ENCODE assay signal across 14 cellular contexts in genomic region chr1:227785812-227786608, GRCh38. TPM values are rescaled to one million over a fixed set of nuclear protein-coding genes. Genes with fewer than 3 reads are reported as not detected.
DNase-seq lines count a peak whose midpoint lies in the region; ATAC-seq, FAIRE-seq and TF ChIP-seq lines count a peak whose summit lies in the region.
"Had no signal": no experiment of that assay in that cellular context is flagged by ENCODE, and none has a peak within 500 bp of the region (broad histone marks: within the 10 kb centered on the region; RNA-seq: fewer than 3 reads in every experiment).

No MANE protein-coding gene starts in this region.

- no peak for FAIRE-seq in K562 (lab: Jason Lieb, UNC)
- FAIRE-seq in kidney (lab: Jason Lieb, UNC) = no peak

- no peaks in the 10 kb centered on the region for H3K9me3 ChIP-seq in CD8-positive, alpha-beta T cell (ENCODE audit: low read length)
- H3K9me3 ChIP-seq in K562 (replicated peaks; ENCODE audit: control insufficient read depth, insufficient read depth, low read depth, low read length) (no peaks in the 10 kb centered on the region), kidney (ENCODE audit: control insufficient read depth in 1 of 2, low read length in 2 of 2) (no peaks in the 10 kb centered on the region)

- BruUV-seq in K562 (replicated peaks; lab: Mats Ljungman, UMichigan) = no TSS peak

- CTCF ChIA-PET in CD8-positive, alpha-beta T cell (lab: Charles Lee) = interaction anchor here (2.1 kb wide), 1 partner anchor 23 kb away, joined by 7 read pairs; no protein-coding TSS in a partner anchor
- CTCF ChIA-PET in K562 (lab: Yijun Ruan, JAX; ENCODE audit: low intra/inter-chr PET ratio) = no interaction called here

- no peaks in the 10 kb centered on the region for H3K9me3 Mint-ChIP-seq in CD8-positive, alpha-beta T cell
- H3K9me3 Mint-ChIP-seq in naive B cell (peaks cover 0 to 12% (median 0%) of the 10 kb centered on the region in 7 donors), glutamatergic neuron (ENCODE audit: unreplicated experiment) (no peaks in the 10 kb centered on the region)

- H3K27me3 Mint-ChIP-seq in CD8-positive, alpha-beta T cell (ENCODE audit: low read depth) = no peaks in the 10 kb centered on the region
- H3K27me3 Mint-ChIP-seq in naive B cell (no peaks in the 10 kb centered on the region), glutamatergic neuron (ENCODE audit: unreplicated experiment) (peaks cover 11% of the 10 kb centered on the region)

- H3K4me2 ChIP-seq in K562 (ENCODE audit: insufficient read depth, low read length) = no peak overlapping the region

- no peak for TF ChIP-seq CTCF in CD8-positive, alpha-beta T cell (IDR thresholded peaks at IDR 0.05)
- no peak for TF ChIP-seq CTCF in K562 (IDR thresholded peaks at IDR 0.05 in 2 of 3, conservative IDR thresholded peaks at IDR 0.05 in 1 of 3; ENCODE audit: insufficient read depth in 2 of 3, low read depth in 1 of 3, low read length in 3 of 3)
- no peak for TF ChIP-seq CTCF in kidney (IDR thresholded peaks at IDR 0.05; ENCODE audit: borderline replicate concordance, extremely low read depth, insufficient read depth)
- no peak for TF ChIP-seq CTCF in glutamatergic neuron (IDR thresholded peaks at IDR 0.05; ENCODE audit: partially characterized antibody, unreplicated experiment)

- H3K9me1 ChIP-seq in K562 (ENCODE audit: control insufficient read depth, insufficient read depth, low read length) = no peaks in the 10 kb centered on the region

- WGBS in K562 (ENCODE audit: insufficient coverage, low coverage, missing lambda C conversion rate) = 32% methylated on average over 18 of the region's 18 CpGs

- peaks cover 4% of the 10 kb centered on the region; the same call in 1 of the 2 replicates for H4K20me1 ChIP-seq in K562 (replicated peaks; ENCODE audit: control insufficient read depth, insufficient read depth, low read length)

- intact Hi-C loops in CD8-positive, alpha-beta T cell (cut with DNase I, micrococcal nuclease) = loop anchor here (5.0 kb wide), 3 partner anchors 101 to 849 kb away; partner anchors contain the start of gene C1orf35 (in 1 of the 2)
- intact Hi-C loops in K562 (cut with micrococcal nuclease) = no loop called here
- intact Hi-C loops in kidney (cut with DNase I) = no loop called here

- no peak overlapping the region for H3K4me3 ChIP-seq in CD8-positive, alpha-beta T cell (ENCODE audit: low read depth, low read length)
- H3K4me3 ChIP-seq in K562 (no peak overlapping the region), kidney (ENCODE audit: low read length in 2 of 2) (peak overlapping the region in 1 of 2 donors; percentile 91)

- peaks cover 21% of the 10 kb centered on the region for H3K4me1 Mint-ChIP-seq in CD8-positive, alpha-beta T cell (ENCODE audit: low read depth)
- H3K4me1 Mint-ChIP-seq in naive B cell (peaks cover 22 to 36% (median 25%) of the 10 kb centered on the region in 3 donors), glutamatergic neuron (ENCODE audit: low read depth, unreplicated experiment) (no peaks in the 10 kb centered on the region)

- H3K27ac ChIP-seq in CD8-positive, alpha-beta T cell (ENCODE audit: low read depth, low read length) = no peak overlapping the region
- H3K27ac ChIP-seq in K562 (ENCODE audit: extremely low read depth, low read depth, low read length) (no peak overlapping the region), kidney (ENCODE audit: low read depth in 2 of 2, low read length in 2 of 2) (no peak overlapping the region)

- no peak overlapping the region for H3K27ac Mint-ChIP-seq in CD8-positive, alpha-beta T cell
- H3K27ac Mint-ChIP-seq in naive B cell (peak overlapping the region; percentile 71 to 97 (median 87)), glutamatergic neuron (ENCODE audit: unreplicated experiment) (no peak overlapping the region)

- H3K36me3 ChIP-seq in CD8-positive, alpha-beta T cell (ENCODE audit: insufficient read depth, low read length) = no peaks in the 10 kb centered on the region
- H3K36me3 ChIP-seq in K562 (ENCODE audit: control insufficient read depth, insufficient read depth, low read length) = peaks cover 10% of the 10 kb centered on the region; the same call in 1 of the 3 replicates
- no peaks in the 10 kb centered on the region for H3K36me3 ChIP-seq in kidney (ENCODE audit: control insufficient read depth in 1 of 2, insufficient read depth in 2 of 2, low read length in 2 of 2)

- peak; percentile 3 for DNase-seq in 8988T
- DNase-seq in CD8-positive, alpha-beta T cell = peak in 1 of 7 experiments; percentile 8
- no peak for DNase-seq in K562 (ENCODE audit: extremely low read depth in 1 of 4, low spot score in 3 of 4)
- no peak for DNase-seq in naive B cell
- DNase-seq in kidney = no peak
- no peak for DNase-seq in glutamatergic neuron
- no peak for DNase-seq in dermis blood vessel endothelial cell
- DNase-seq: COR-L47, hippocampal formation, NCI-H2029 had no signal

- H3K4me1 ChIP-seq in CD8-positive, alpha-beta T cell (ENCODE audit: insufficient read depth, low read length) = peaks cover 21% of the 10 kb centered on the region
- peaks cover 5 to 35% of the 10 kb centered on the region in 2 experiments; a peak in 3 of 5 replicates for H3K4me1 ChIP-seq in K562 (replicated peaks in 1 of 2; ENCODE audit: control insufficient read depth in 2 of 2, insufficient read depth in 2 of 2, low read length in 2 of 2)
- H3K4me1 ChIP-seq in kidney (ENCODE audit: control insufficient read depth in 1 of 2, insufficient read depth in 1 of 2, low read depth in 1 of 2, low read length in 2 of 2) = peaks cover 3 to 11% of the 10 kb centered on the region in 2 donors

- no peak for ATAC-seq in CD8-positive, alpha-beta T cell
- ATAC-seq in K562 (no peak), naive B cell (ENCODE audit: low read depth in 2 of 2) (no peak), HG03159 (IDR thresholded peaks at IDR 0.05; ENCODE audit: unreplicated experiment) (no peak)
- ATAC-seq: HCT116 had no signal

- H2AFZ ChIP-seq in K562 (ENCODE audit: low read depth, low read length) = no peak overlapping the region

- POLR2A ChIA-PET in CD8-positive, alpha-beta T cell (lab: Charles Lee) = no interaction called here
- POLR2A ChIA-PET in K562 (lab: Yijun Ruan, JAX) = no interaction called here

- H3K4me3 Mint-ChIP-seq in CD8-positive, alpha-beta T cell = peak overlapping the region; percentile 49
- peak overlapping the region; percentile 67 to 92 (median 85) for H3K4me3 Mint-ChIP-seq in naive B cell
- no peak overlapping the region for H3K4me3 Mint-ChIP-seq in glutamatergic neuron (ENCODE audit: unreplicated experiment)

- no peak overlapping the region for H3K9ac ChIP-seq in K562 (ENCODE audit: insufficient read depth in 1 of 2, low read depth in 2 of 2, low read length in 2 of 2)
- no peak overlapping the region for H3K9ac ChIP-seq in kidney (ENCODE audit: low read length in 2 of 2)

- TF ChIP-seq RAD21 in K562 (CRISPR knock-in tag; conservative IDR thresholded peaks at IDR 0.05 in 1 of 2, IDR thresholded peaks at IDR 0.05 in 1 of 2) = no peak

- peaks cover 6% of the 10 kb centered on the region for H3K36me3 Mint-ChIP-seq in CD8-positive, alpha-beta T cell
- no peaks in the 10 kb centered on the region for H3K36me3 Mint-ChIP-seq in naive B cell
- H3K36me3 Mint-ChIP-seq in glutamatergic neuron (ENCODE audit: unreplicated experiment) = no peaks in the 10 kb centered on the region

- H3K27me3 ChIP-seq in CD8-positive, alpha-beta T cell (ENCODE audit: insufficient read depth, low read length) = no peaks in the 10 kb centered on the region
- H3K27me3 ChIP-seq in K562 (ENCODE audit: control insufficient read depth in 2 of 2, insufficient read depth in 2 of 2, low read length in 2 of 2) = peaks cover 2 to 13% of the 10 kb centered on the region in 2 experiments; a peak in 3 of 5 replicates

- TF ChIP-seq EP300 in K562 (IDR thresholded peaks at IDR 0.05; ENCODE audit: low read length) = no peak

- in situ Hi-C loops in K562 (cut with MboI) = no loop called here

- no peak for TF ChIP-seq POLR2A in K562 (conservative IDR thresholded peaks at IDR 0.05)

- H3K79me2 ChIP-seq in K562 (ENCODE audit: control insufficient read depth, insufficient read depth, low read length) = no peaks in the 10 kb centered on the region

RNA-seq across cellular contexts. Expression of gene PRSS38, which starts 29.5 kb away (rescaled TPM):
- total RNA-seq in CD8-positive, alpha-beta T cell = not detected
- 0.23 TPM in 1 of 2 replicates, not detected in the other for total RNA-seq in K562 (2011; cell fraction: chromatin; rRNA removed; ENCODE audit: low replicate concordance)
- 0.33 TPM in 1 of 2 replicates, not detected in the other for total RNA-seq in K562 (2011; cell fraction: nucleolus; rRNA removed)
- total RNA-seq in K562 (2011; cell fraction: nucleoplasm; rRNA removed) = 0.44 TPM in 1 of 2 replicates, not detected in the other
- total RNA-seq in K562 (2014; rRNA removed) (not detected in 2 replicates), K562 (2014; rRNA removed; fragmentation: Illumina TruSeq; extraction: Trizol) (not detected in 2 replicates), K562 (2015; rRNA removed; fragmentation: Illumina TruSeq; extraction: Trizol) (0.14 TPM in 1 of 2 replicates, not detected in the other), K562 (2021) (not detected in 2 replicates), kidney (not detected), glutamatergic neuron (ENCODE audit: unreplicated experiment) (not detected), dermis blood vessel endothelial cell (not detected in 2 replicates)
- polyA plus RNA-seq in K562 (2011; rRNA removed) (0.15 TPM in 1 of 2 replicates, not detected in the other), K562 (2014; fragmentation: Illumina TruSeq; extraction: Trizol) (0.09 TPM in 1 of 2 replicates, not detected in the other), K562 (2014; fragmentation: Nextera tagmentation; extraction: Ambion mirVana) (not detected), K562 (2014; rRNA removed) (not detected in 2 replicates), naive B cell (ENCODE audit: low read depth in 6 of 6) (not detected), kidney (ENCODE audit: insufficient read depth, low read depth, low replicate concordance) (not detected)
- 0.10 and 0.25 TPM in 2 replicates for polyA plus RNA-seq in K562 (2011; cell fraction: cytosol; rRNA removed)
- 0.13 and 0.17 TPM in 2 replicates for polyA plus RNA-seq in K562 (2011; cell fraction: nucleus; rRNA removed)
- polyA plus RNA-seq in K562 (2012) = 0.05 and 0.72 TPM in 2 replicates
- polyA minus RNA-seq in K562 (2011; rRNA and poly(A)+ RNA removed) = 0.21 TPM in 1 of 2 replicates, not detected in the other
- polyA minus RNA-seq in K562 (2011; cell fraction: cytosol; rRNA and poly(A)+ RNA removed) = not detected in 2 replicates
- not detected in 2 replicates for polyA minus RNA-seq in K562 (2011; cell fraction: nucleus; rRNA and poly(A)+ RNA removed)
- total RNA-seq: epithelial cell of proximal tubule, mononuclear cell had no signal

RNA-seq across cellular contexts. Expression of gene SNAP47, which starts 50.8 kb away (rescaled TPM):
- 10 to 100 TPM; 11.0 to 13.8 TPM for total RNA-seq in CD8-positive, alpha-beta T cell
- total RNA-seq in K562 (2011; cell fraction: chromatin; rRNA removed; ENCODE audit: low replicate concordance) = 76.1 and 128 TPM in 2 replicates
- total RNA-seq in K562 (2011; cell fraction: nucleolus; rRNA removed) = 57.5 and 65.0 TPM in 2 replicates
- total RNA-seq in K562 (2011; cell fraction: nucleoplasm; rRNA removed) = 47.6 and 53.5 TPM in 2 replicates
- total RNA-seq in K562 (2014; rRNA removed) = 40.9 and 49.6 TPM in 2 replicates
- 30.7 and 32.7 TPM in 2 replicates for total RNA-seq in K562 (2014; rRNA removed; fragmentation: Illumina TruSeq; extraction: Trizol)
- 32.5 and 33.2 TPM in 2 replicates for total RNA-seq in K562 (2015; rRNA removed; fragmentation: Illumina TruSeq; extraction: Trizol)
- 37.3 and 41.3 TPM in 2 replicates for total RNA-seq in K562 (2021)
- polyA plus RNA-seq in K562 (2011; rRNA removed) = 32.1 and 36.8 TPM in 2 replicates
- 38.5 and 42.9 TPM in 2 replicates for polyA plus RNA-seq in K562 (2011; cell fraction: cytosol; rRNA removed)
- 32.8 and 52.6 TPM in 2 replicates for polyA plus RNA-seq in K562 (2011; cell fraction: nucleus; rRNA removed)
- 28.7 and 32.4 TPM in 2 replicates for polyA plus RNA-seq in K562 (2012)
- polyA plus RNA-seq in K562 (2014; fragmentation: Illumina TruSeq; extraction: Trizol) = 32.6 and 36.8 TPM in 2 replicates
- 1 to 10 TPM; 2.5 to 4.4 TPM for polyA plus RNA-seq in K562 (2014; fragmentation: Nextera tagmentation; extraction: Ambion mirVana)
- 24.9 and 33.0 TPM in 2 replicates for polyA plus RNA-seq in K562 (2014; rRNA removed)
- polyA minus RNA-seq in K562 (2011; rRNA and poly(A)+ RNA removed) = 33.3 and 35.8 TPM in 2 replicates
- polyA minus RNA-seq in K562 (2011; cell fraction: cytosol; rRNA and poly(A)+ RNA removed) = 21.2 TPM in 2 replicates
- 38.6 and 53.3 TPM in 2 replicates for polyA minus RNA-seq in K562 (2011; cell fraction: nucleus; rRNA and poly(A)+ RNA removed)
- 10 to 100 TPM; 30.7 to 45.9 (median 37.9) TPM for polyA plus RNA-seq in naive B cell (ENCODE audit: low read depth in 6 of 6)
- total RNA-seq in kidney = 32.4 TPM
- 31.6 TPM for polyA plus RNA-seq in kidney (ENCODE audit: insufficient read depth, low read depth, low replicate concordance)
- 34.0 TPM for total RNA-seq in glutamatergic neuron (ENCODE audit: unreplicated experiment)
- total RNA-seq in dermis blood vessel endothelial cell = 39.5 and 44.9 TPM in 2 replicates

RNA-seq across cellular contexts. Expression of gene JMJD4, which starts 50.9 kb away (rescaled TPM):
- 1 to 10 TPM; 7.4 to 9.5 TPM for total RNA-seq in CD8-positive, alpha-beta T cell
- total RNA-seq in K562 (2011; cell fraction: chromatin; rRNA removed; ENCODE audit: low replicate concordance) = 49.8 and 198 TPM in 2 replicates
- total RNA-seq in K562 (2011; cell fraction: nucleolus; rRNA removed) = 191 and 200 TPM in 2 replicates
- total RNA-seq in K562 (2011; cell fraction: nucleoplasm; rRNA removed) = 67.6 and 91.5 TPM in 2 replicates
- total RNA-seq in K562 (2014; rRNA removed) = 39.6 and 52.8 TPM in 2 replicates
- 19.5 and 20.3 TPM in 2 replicates for total RNA-seq in K562 (2014; rRNA removed; fragmentation: Illumina TruSeq; extraction: Trizol)
- 30.3 and 33.9 TPM in 2 replicates for total RNA-seq in K562 (2015; rRNA removed; fragmentation: Illumina TruSeq; extraction: Trizol)
- 41.7 and 42.6 TPM in 2 replicates for total RNA-seq in K562 (2021)
- 23.4 and 29.2 TPM in 2 replicates for polyA plus RNA-seq in K562 (2011; rRNA removed)
- 30.5 and 75.3 TPM in 2 replicates for polyA plus RNA-seq in K562 (2011; cell fraction: cytosol; rRNA removed)
- polyA plus RNA-seq in K562 (2011; cell fraction: nucleus; rRNA removed) = 80.7 and 138 TPM in 2 replicates
- 22.6 and 23.5 TPM in 2 replicates for polyA plus RNA-seq in K562 (2012)
- 22.0 and 26.6 TPM in 2 replicates for polyA plus RNA-seq in K562 (2014; fragmentation: Illumina TruSeq; extraction: Trizol)
- polyA plus RNA-seq in K562 (2014; fragmentation: Nextera tagmentation; extraction: Ambion mirVana) = 1 to 10 TPM; 1.4 to 3.0 TPM
- polyA plus RNA-seq in K562 (2014; rRNA removed) = 31.7 and 34.7 TPM in 2 replicates
- polyA minus RNA-seq in K562 (2011; rRNA and poly(A)+ RNA removed) = 26.8 and 39.5 TPM in 2 replicates
- 16.2 and 28.8 TPM in 2 replicates for polyA minus RNA-seq in K562 (2011; cell fraction: cytosol; rRNA and poly(A)+ RNA removed)
- polyA minus RNA-seq in K562 (2011; cell fraction: nucleus; rRNA and poly(A)+ RNA removed) = 148 and 159 TPM in 2 replicates
- polyA plus RNA-seq in naive B cell (ENCODE audit: low read depth in 6 of 6) = 10 to 100 TPM; 34.3 to 43.1 (median 36.5) TPM
- total RNA-seq in kidney = 15.9 TPM
- 12.6 TPM for polyA plus RNA-seq in kidney (ENCODE audit: insufficient read depth, low read depth, low replicate concordance)
- total RNA-seq in glutamatergic neuron (ENCODE audit: unreplicated experiment) = 26.6 TPM
- total RNA-seq in dermis blood vessel endothelial cell = 30.8 and 31.8 TPM in 2 replicates

Comparison
In these comparisons a context has a peak if more than half of its experiments do, and no peak if none do; other contexts are left out.
1. H3K27ac Mint-ChIP-seq: peak in naive B cell (6 of 6); none in CD8-positive, alpha-beta T cell (single experiment) and glutamatergic neuron (single experiment).
2. intact Hi-C loops: an anchor here in CD8-positive, alpha-beta T cell (5.0 kb wide); none called in K562 and kidney.